Comparison of ENCODE assay signal across 24 cellular contexts in genomic region chr11:88555829-88556202, GRCh38.
A peak's percentile ranks its signal among the peaks of the same experiment; 100 is the strongest.
DNase-seq lines count a peak whose midpoint lies in the region; ATAC-seq, FAIRE-seq and TF ChIP-seq lines count a peak whose summit lies in the region.
"Had no signal": no experiment of that assay in that cellular context is flagged by ENCODE, and none has a peak within 500 bp of the region (broad histone marks: within the 10 kb centered on the region; RNA-seq: fewer than 3 reads in every experiment).

No MANE protein-coding gene starts in this region.

- no peaks in the 10 kb centered on the region for H3K36me3 Mint-ChIP-seq in HFFc6 (ENCODE audit: low read depth)
- H3K36me3 Mint-ChIP-seq: activated naive CD4-positive, alpha-beta T cell treated with anti-CD3 and anti-CD28 coated beads, Interleukin-2, amount 10 ng/mL, durations not matched to agents 7 days and 5 days; CD8-positive, alpha-beta T cell; natural killer cell treated with Interleukin-12 subunit alpha and Interleukin-12 subunit beta and Interleukin-15 and Interleukin-18, amount 100 ng/mL, for 72 hours had no signal

- H3K4me2 ChIP-seq in A549: peak overlapping the region; percentile 66

- TF ChIP-seq CTCF in A549 (IDR thresholded peaks at IDR 0.05): no peak
- 0 out of 2 replicates have a peak, but pooled peaks have one; percentile 3 for TF ChIP-seq CTCF in HFFc6 (IDR thresholded peaks at IDR 0.05)
- TF ChIP-seq CTCF in brain microvascular endothelial cell (IDR thresholded peaks at IDR 0.05; ENCODE audit: low read depth, low read length, missing control alignments): no peak
- no peak for TF ChIP-seq CTCF in suprapubic skin (IDR thresholded peaks at IDR 0.05)
- no peak for TF ChIP-seq CTCF in coronary artery (IDR thresholded peaks at IDR 0.05)

- H3K9me3 ChIP-seq in A549: no peaks in the 10 kb centered on the region
- no peaks in the 10 kb centered on the region for H3K9me3 ChIP-seq in suprapubic skin
- H3K9me3 ChIP-seq: gastrocnemius medialis, lower lobe of right lung, prostate gland, SJCRH30, upper lobe of right lung had no signal

- no peak for FAIRE-seq in A549 (lab: Jason Lieb, UNC)
- FAIRE-seq: GM12891 had no signal

- H3K36me3 ChIP-seq in brain microvascular endothelial cell (replicated peaks) (no peaks in the 10 kb centered on the region), suprapubic skin (no peaks in the 10 kb centered on the region)
- H3K36me3 ChIP-seq: cardiac muscle cell, gastrocnemius medialis, lower lobe of right lung, prostate gland, SJCRH30, upper lobe of right lung had no signal

- peaks cover 18% of the 10 kb centered on the region for H3K4me1 ChIP-seq in A549
- peaks cover 17% of the 10 kb centered on the region for H3K4me1 ChIP-seq in suprapubic skin
- H3K4me1 ChIP-seq: gastrocnemius medialis, lower lobe of right lung, SJCRH30, upper lobe of right lung had no signal

- CTCF ChIA-PET in A549 (lab: Yijun Ruan, JAX): no interaction called here

- 71% methylated on average over 2 of the region's 2 CpGs for WGBS in A549 (ENCODE audit: missing lambda C conversion rate)
- WGBS in suprapubic skin: 62% methylated on average over 2 of the region's 2 CpGs

- TF ChIP-seq RAD21 in A549 (conservative IDR thresholded peaks at IDR 0.05 in 1 of 2, IDR thresholded peaks at IDR 0.05 in 1 of 2): no peak

- in situ Hi-C loops in brain microvascular endothelial cell (cut with HindIII; ENCODE audit: low pct_ligation_motif_present, low sequenced_read_pairs): no loop called here

- TF ChIP-seq POLR2A in A549 (IDR thresholded peaks at IDR 0.05; ENCODE audit: low read length): no peak
- no peak for TF ChIP-seq POLR2A in suprapubic skin (IDR thresholded peaks at IDR 0.05)

- H3K27ac Mint-ChIP-seq in HFFc6: peak overlapping the region; percentile 72
- H3K27ac Mint-ChIP-seq: activated naive CD4-positive, alpha-beta T cell treated with anti-CD3 and anti-CD28 coated beads, Interleukin-2, amount 10 ng/mL, durations not matched to agents 7 days and 5 days; CD8-positive, alpha-beta T cell; natural killer cell treated with Interleukin-12 subunit alpha and Interleukin-12 subunit beta and Interleukin-15 and Interleukin-18, amount 100 ng/mL, for 72 hours; stimulated activated naive CD8-positive, alpha-beta T cell treated with anti-CD3 and anti-CD28 coated beads, Interleukin-15, Interleukin-2, amounts not matched to agents 100 ng/mL and 50 ng/mL, for 24 hours had no signal

- H3K27me3 Mint-ChIP-seq in HFFc6 (ENCODE audit: insufficient read depth): no peaks in the 10 kb centered on the region; the same call in none of the 2 replicates
- H3K27me3 Mint-ChIP-seq: stimulated activated naive CD8-positive, alpha-beta T cell treated with anti-CD3 and anti-CD28 coated beads, Interleukin-15, Interleukin-2, amounts not matched to agents 100 ng/mL and 50 ng/mL, for 24 hours had no signal

- TF ChIP-seq EP300 in A549 (IDR thresholded peaks at IDR 0.05): no peak
- TF ChIP-seq EP300 in suprapubic skin (IDR thresholded peaks at IDR 0.05): no peak

- H3K4me1 Mint-ChIP-seq in HFFc6 (ENCODE audit: low read depth): peaks cover 42% of the 10 kb centered on the region
- H3K4me1 Mint-ChIP-seq: activated naive CD4-positive, alpha-beta T cell treated with anti-CD3 and anti-CD28 coated beads, Interleukin-2, amount 10 ng/mL, durations not matched to agents 7 days and 5 days had no signal

- peak overlapping the region; percentile 34 to 36; a peak in 3 of 6 replicates for H3K27ac ChIP-seq in A549
- peak overlapping the region; percentile 60 for H3K27ac ChIP-seq in brain microvascular endothelial cell
- no peak overlapping the region for H3K27ac ChIP-seq in suprapubic skin
- no peak overlapping the region for H3K27ac ChIP-seq in coronary artery
- H3K27ac ChIP-seq: cardiac muscle cell, gastrocnemius medialis, lower lobe of right lung, prostate gland, SJCRH30, upper lobe of right lung had no signal

- H3K27me3 ChIP-seq in brain microvascular endothelial cell (replicated peaks): no peaks in the 10 kb centered on the region
- no peaks in the 10 kb centered on the region for H3K27me3 ChIP-seq in suprapubic skin
- H3K27me3 ChIP-seq: cardiac muscle cell, gastrocnemius medialis, SJCRH30, upper lobe of right lung had no signal

- H3K4me3 Mint-ChIP-seq in HFFc6: peak overlapping the region; percentile 51
- H3K4me3 Mint-ChIP-seq: activated naive CD4-positive, alpha-beta T cell treated with anti-CD3 and anti-CD28 coated beads, Interleukin-2, amount 10 ng/mL, durations not matched to agents 7 days and 5 days; CD8-positive, alpha-beta T cell; natural killer cell treated with Interleukin-12 subunit alpha and Interleukin-12 subunit beta and Interleukin-15 and Interleukin-18, amount 100 ng/mL, for 72 hours; stimulated activated naive CD8-positive, alpha-beta T cell treated with anti-CD3 and anti-CD28 coated beads, Interleukin-15, Interleukin-2, amounts not matched to agents 100 ng/mL and 50 ng/mL, for 24 hours had no signal

- H3K4me3 ChIP-seq in A549: no peak overlapping the region
- no peak overlapping the region for H3K4me3 ChIP-seq in brain microvascular endothelial cell (ENCODE audit: low read depth, low read length)
- no peak overlapping the region for H3K4me3 ChIP-seq in suprapubic skin
- H3K4me3 ChIP-seq in coronary artery: no peak overlapping the region
- H3K4me3 ChIP-seq: cardiac muscle cell, gastrocnemius medialis, lower lobe of right lung, prostate gland, SJCRH30, upper lobe of right lung had no signal

- DNase-seq in A549 (ENCODE audit: low read depth in 1 of 2, low spot score in 1 of 2) (no peak), HFFc6 (peak; percentile 24), brain microvascular endothelial cell (no peak), glomerular visceral epithelial cell (ENCODE audit: extremely low spot score) (peak; percentile 51), SW 1271 (lab: John Stamatoyannopoulos, UW) (no peak), suprapubic skin (ENCODE audit: low spot score in 2 of 2) (no peak), HPDE6-E6E7 (ENCODE audit: extremely low spot score) (no peak), coronary artery (ENCODE audit: low spot score) (no peak)
- DNase-seq: activated CD4-positive, CD25-positive, alpha-beta regulatory T cell treated with anti-CD3 and anti-CD28 coated beads, Interleukin-2, amount 50 U/mL, for 72 hours; activated naive CD4-positive, alpha-beta T cell treated with anti-CD3 and anti-CD28 coated beads, Interleukin-2, amount 10 ng/mL, durations not matched to agents 7 days and 5 days; CD8-positive, alpha-beta T cell; effector CD4-positive, alpha-beta T cell; H7; lower lobe of right lung; NCI-H187 treated with DMSO at 0.1 percent for 48 hours; NCI-H446 treated with DMSO at 0.1 percent for 48 hours; upper lobe of right lung had no signal

- no peak for ATAC-seq in A549
- ATAC-seq: CD8-positive, alpha-beta T cell; natural killer cell treated with Interleukin-12 subunit alpha and Interleukin-12 subunit beta and Interleukin-15 and Interleukin-18, amount 100 ng/mL, for 72 hours; upper lobe of right lung had no signal

- POLR2A ChIA-PET in A549 (lab: Yijun Ruan, JAX): interaction anchor here (1.8 kb wide), 1 partner anchor 18 kb away, joined by 7 read pairs; no protein-coding TSS in a partner anchor

- H3K9me3 Mint-ChIP-seq in HFFc6: no peaks in the 10 kb centered on the region
- H3K9me3 Mint-ChIP-seq: activated naive CD4-positive, alpha-beta T cell treated with anti-CD3 and anti-CD28 coated beads, Interleukin-2, amount 10 ng/mL, durations not matched to agents 7 days and 5 days; CD8-positive, alpha-beta T cell; natural killer cell treated with Interleukin-12 subunit alpha and Interleukin-12 subunit beta and Interleukin-15 and Interleukin-18, amount 100 ng/mL, for 72 hours; stimulated activated naive CD8-positive, alpha-beta T cell treated with anti-CD3 and anti-CD28 coated beads, Interleukin-15, Interleukin-2, amounts not matched to agents 100 ng/mL and 50 ng/mL, for 24 hours had no signal

TF ChIP-seq in A549, 52 proteins besides CTCF, POLR2A, EP300 and RAD21:
- TF ChIP-seq HOXB5 (CRISPR knock-in tag; IDR thresholded peaks at IDR 0.05) (no peak), CBX2 (IDR thresholded peaks at IDR 0.05; ENCODE audit: borderline replicate concordance, low read depth) (no peak), NFE2L2 (conservative IDR thresholded peaks at IDR 0.05; ENCODE audit: low read length) (no peak), JUN (IDR thresholded peaks at IDR 0.05) (no peak), RNF2 (IDR thresholded peaks at IDR 0.05; ENCODE audit: borderline replicate concordance, low read depth) (no peak), SMC3 (IDR thresholded peaks at IDR 0.05) (no peak), HDAC2 (IDR thresholded peaks at IDR 0.05) (no peak), PHF8 (IDR thresholded peaks at IDR 0.05; ENCODE audit: borderline replicate concordance, low read depth) (no peak)
TF ChIP-seq in A549: peak in this region for 0.

Comparison
In these comparisons a context has a peak if more than half of its experiments do, and no peak if none do; other contexts are left out.
1. DNase-seq: peak in HFFc6 (single experiment) and glomerular visceral epithelial cell (single experiment); none in A549 (0 of 2), brain microvascular endothelial cell (single experiment), SW 1271 (0 of 2), suprapubic skin (0 of 2), HPDE6-E6E7 (single experiment) and coronary artery (single experiment).
2. H3K27ac ChIP-seq: peak in A549 (2 of 2) and brain microvascular endothelial cell (single experiment); none in suprapubic skin (single experiment) and coronary artery (0 of 2).